ENCODE assay signal across 14 cellular contexts in genomic region chr15:38702178-38702912, GRCh38.
DNase-seq lines count a peak whose midpoint lies in the region; ATAC-seq, FAIRE-seq and TF ChIP-seq lines count a peak whose summit lies in the region.
"Had no signal": no experiment of that assay in that cellular context is flagged by ENCODE, and none has a peak within 500 bp of the region (broad histone marks: within the 10 kb centered on the region; RNA-seq: fewer than 3 reads in every experiment).

No MANE protein-coding gene starts in this region.

- TF ChIP-seq POLR2A in HepG2 (IDR thresholded peaks at IDR 0.05; ENCODE audit: insufficient read depth in 1 of 2, low read depth in 2 of 2, low read length in 2 of 2): no peak

- H3K27ac ChIP-seq in VCaP (peak overlapping the region; percentile 67), HepG2 (ENCODE audit: extremely low read length, insufficient read depth, low read length) (no peak overlapping the region), brain microvascular endothelial cell (no peak overlapping the region)
- H3K27ac ChIP-seq: KMS-11, tibial nerve had no signal

- POLR2A ChIA-PET in Caco-2 (lab: Charles Lee) (no interaction called here), HepG2 (lab: Yijun Ruan, JAX) (no interaction called here)

- TF ChIP-seq CTCF in Caco-2 (IDR thresholded peaks at IDR 0.05; ENCODE audit: insufficient read depth in 1 of 2, low read depth in 1 of 2, low read length in 1 of 2, severe bottlenecking in 1 of 2, unreplicated experiment in 1 of 2) (no peak), VCaP (conservative IDR thresholded peaks at IDR 0.05) (no peak), HepG2 (CRISPR knock-in tag; IDR thresholded peaks at IDR 0.05) (no peak), brain microvascular endothelial cell (IDR thresholded peaks at IDR 0.05; ENCODE audit: low read depth, low read length, missing control alignments) (no peak)

- no peaks in the 10 kb centered on the region for H4K20me1 ChIP-seq in HepG2 (ENCODE audit: insufficient read depth, low read length)

- H3K27me3 ChIP-seq in Caco-2 (replicated peaks; ENCODE audit: control insufficient read depth, insufficient read depth, low read length) (no peaks in the 10 kb centered on the region), HepG2 (ENCODE audit: control insufficient read depth in 1 of 2, insufficient read depth in 2 of 2, low read length in 2 of 2) (peaks cover 2 to 11% of the 10 kb centered on the region in 2 experiments; a peak in 3 of 5 replicates), brain microvascular endothelial cell (replicated peaks) (no peaks in the 10 kb centered on the region)
- H3K27me3 ChIP-seq: tibial nerve had no signal

- no peaks in the 10 kb centered on the region for H3K9me3 Mint-ChIP-seq in Caco-2 (ENCODE audit: unreplicated experiment)
- H3K9me3 Mint-ChIP-seq: activated naive CD4-positive, alpha-beta T cell treated with anti-CD3 and anti-CD28 coated beads, Interleukin-2, amount 50 U/mL, for 72 hours; T-helper 1 cell treated with Interleukin-12 subunit alpha and Interleukin-12 subunit beta and Interleukin-4 antibody, amounts not matched to agents 30 μg/mL and 1 μg/mL, for 36 hours had no signal

- H3K4me2 ChIP-seq in HepG2 (ENCODE audit: low read depth, low read length): no peak overlapping the region
- H3K4me2 ChIP-seq: KMS-11 had no signal

- no peaks in the 10 kb centered on the region for H3K79me2 ChIP-seq in HepG2 (ENCODE audit: insufficient read depth, low read length)

- H3K4me1 ChIP-seq in Caco-2 (peaks cover 23% of the 10 kb centered on the region), HepG2 (ENCODE audit: insufficient read depth, low read length) (peaks cover 13% of the 10 kb centered on the region)
- H3K4me1 ChIP-seq: tibial nerve had no signal

- H3K27me3 Mint-ChIP-seq in Caco-2 (ENCODE audit: insufficient read depth, unreplicated experiment): no peaks in the 10 kb centered on the region

- peaks cover 3% of the 10 kb centered on the region; the same call in 1 of the 2 replicates for H3K9me3 ChIP-seq in Caco-2
- no peaks in the 10 kb centered on the region for H3K9me3 ChIP-seq in HepG2 (ENCODE audit: low read length)
- H3K9me3 ChIP-seq: tibial nerve had no signal

- 12% methylated on average over 3 of the region's 3 CpGs for WGBS in HepG2 (ENCODE audit: low lambda C conversion rate)

- peak overlapping the region; percentile 35 for H3K27ac Mint-ChIP-seq in Caco-2 (ENCODE audit: unreplicated experiment)
- H3K27ac Mint-ChIP-seq: activated naive CD4-positive, alpha-beta T cell treated with anti-CD3 and anti-CD28 coated beads, Interleukin-2, amount 50 U/mL, for 72 hours; T-helper 1 cell treated with Interleukin-12 subunit alpha and Interleukin-12 subunit beta and Interleukin-4 antibody, amounts not matched to agents 30 μg/mL and 1 μg/mL, for 36 hours had no signal

- peaks cover 26% of the 10 kb centered on the region for H3K4me1 Mint-ChIP-seq in Caco-2 (ENCODE audit: low read depth, unreplicated experiment)

- in situ Hi-C loops in HepG2 (cut with HindIII; ENCODE audit: extremely low pct_ligation_motif_present, low pct_unique_long_range_greater_than_20kb) (no loop called here), brain microvascular endothelial cell (cut with HindIII; ENCODE audit: low pct_ligation_motif_present, low sequenced_read_pairs) (no loop called here)

- no peaks in the 10 kb centered on the region for H3K36me3 Mint-ChIP-seq in Caco-2 (ENCODE audit: insufficient read depth, unreplicated experiment)
- H3K36me3 Mint-ChIP-seq: activated naive CD4-positive, alpha-beta T cell treated with anti-CD3 and anti-CD28 coated beads, Interleukin-2, amount 50 U/mL, for 72 hours had no signal

- no peaks in the 10 kb centered on the region for H3K36me3 ChIP-seq in Caco-2 (ENCODE audit: control insufficient read depth, insufficient read depth, low read length)
- H3K36me3 ChIP-seq in HepG2 (replicated peaks in 1 of 2; ENCODE audit: control insufficient read depth in 1 of 2, insufficient read depth in 2 of 2, low read length in 2 of 2): no peaks in the 10 kb centered on the region
- no peaks in the 10 kb centered on the region for H3K36me3 ChIP-seq in brain microvascular endothelial cell (replicated peaks)
- H3K36me3 ChIP-seq: tibial nerve had no signal

- BruUV-seq in Caco-2 (replicated peaks; lab: Mats Ljungman, UMichigan) (no TSS peak), HepG2 (replicated peaks; lab: Mats Ljungman, UMichigan) (no TSS peak)

- TF ChIP-seq EP300 in HepG2 (IDR thresholded peaks at IDR 0.05; ENCODE audit: low read depth in 2 of 2, low read length in 2 of 2) (no peak), HepG2 (CRISPR knock-in tag; IDR thresholded peaks at IDR 0.05; ENCODE audit: borderline replicate concordance) (no peak)

- H2AFZ ChIP-seq in HepG2 (ENCODE audit: low read length): no peak overlapping the region

- CTCF ChIA-PET in Caco-2 (lab: Charles Lee): interaction anchor here (0.6 to 1.5 kb wide), 6 partner anchors 12 to 878 kb away, joined by 3 to 8 read pairs (median 5); partner anchors contain the start of genes RASGRP1 and THBS1
- CTCF ChIA-PET in HepG2 (lab: Yijun Ruan, JAX; ENCODE audit: low intra/inter-chr PET ratio, low total read pairs): no interaction called here

- intact Hi-C loops in Caco-2 (cut with micrococcal nuclease; ENCODE audit: unreplicated experiment) (loop anchor here (10.0 kb wide), 1 partner anchor 452 kb away; no protein-coding TSS in a partner anchor), HepG2 (cut with micrococcal nuclease; ENCODE audit: unreplicated experiment) (loop anchor here (10.0 kb wide), 1 partner anchor 162 kb away; no protein-coding TSS in a partner anchor)

- peak overlapping the region; percentile 61 for H3K4me3 Mint-ChIP-seq in Caco-2 (ENCODE audit: unreplicated experiment)
- H3K4me3 Mint-ChIP-seq: T-helper 1 cell treated with Interleukin-12 subunit alpha and Interleukin-12 subunit beta and Interleukin-4 antibody, amounts not matched to agents 30 μg/mL and 1 μg/mL, for 36 hours had no signal

- TF ChIP-seq RAD21 in HepG2 (CRISPR knock-in tag; IDR thresholded peaks at IDR 0.05): no peak

- DNase-seq in Caco-2 (peak; percentile 75 to 86), NCI-H2081 treated with DMSO at 0.1 percent for 48 hours (lab: John Stamatoyannopoulos, UW) (peak; percentile 35), HepG2 (ENCODE audit: low spot score) (peak; percentile 44), H4 (ENCODE audit: low spot score) (no peak), brain microvascular endothelial cell (no peak), NCI-H2107 treated with DMSO at 0.1 percent for 48 hours (lab: John Stamatoyannopoulos, UW; ENCODE audit: unreplicated experiment) (no peak)
- DNase-seq: AML-193, H7 had no signal

- no peak overlapping the region for H3K4me3 ChIP-seq in Caco-2 (ENCODE audit: low read depth, low read length)
- H3K4me3 ChIP-seq in HepG2 (replicated peaks in 1 of 3; ENCODE audit: insufficient read depth in 1 of 3, low read depth in 2 of 3, low read length in 3 of 3): no peak overlapping the region
- no peak overlapping the region for H3K4me3 ChIP-seq in brain microvascular endothelial cell (ENCODE audit: low read depth, low read length)
- H3K4me3 ChIP-seq: tibial nerve had no signal

- ATAC-seq in HepG2 (peak; percentile 37; the same call in 1 of the 3 replicates), GM19035 (IDR thresholded peaks at IDR 0.05; ENCODE audit: unreplicated experiment) (no peak)
- ATAC-seq: activated naive CD4-positive, alpha-beta T cell treated with anti-CD3 and anti-CD28 coated beads, Interleukin-2, amount 50 U/mL, for 72 hours had no signal

- H3K9ac ChIP-seq in HepG2 (ENCODE audit: insufficient read depth, low read depth, low read length): no peak overlapping the region
- H3K9ac ChIP-seq: KMS-11 had no signal

- no peak for FAIRE-seq in HepG2 (lab: Jason Lieb, UNC)

TF ChIP-seq in HepG2, 621 proteins besides CTCF, POLR2A, EP300 and RAD21 (continues in another document):
- TF ChIP-seq ZNF790 (CRISPR knock-in tag; IDR thresholded peaks at IDR 0.05; ENCODE audit: borderline replicate concordance) (no peak), ZNF441 (CRISPR knock-in tag; IDR thresholded peaks at IDR 0.05; ENCODE audit: borderline replicate concordance) (no peak), ATF1 (CRISPR knock-in tag; IDR thresholded peaks at IDR 0.05) (no peak), RCOR2 (CRISPR knock-in tag; IDR thresholded peaks at IDR 0.05) (no peak), EED (CRISPR knock-in tag; IDR thresholded peaks at IDR 0.05) (no peak), SP2 (CRISPR knock-in tag; IDR thresholded peaks at IDR 0.05) (no peak), ELF1 (CRISPR knock-in tag; IDR thresholded peaks at IDR 0.05) (no peak), ZNF569 (CRISPR knock-in tag; IDR thresholded peaks at IDR 0.05; ENCODE audit: borderline replicate concordance) (no peak), ZBTB1 (CRISPR knock-in tag; IDR thresholded peaks at IDR 0.05; ENCODE audit: borderline replicate concordance) (no peak), ZSCAN31 (CRISPR knock-in tag; IDR thresholded peaks at IDR 0.05; ENCODE audit: low read depth) (no peak), ZNF598 (CRISPR knock-in tag; IDR thresholded peaks at IDR 0.05; ENCODE audit: borderline replicate concordance) (no peak), HNF4A (CRISPR knock-in tag; IDR thresholded peaks at IDR 0.05) (peak; percentile 33; the same call in 1 of the 2 replicates)
- TF ChIP-seq, protein P1, sequence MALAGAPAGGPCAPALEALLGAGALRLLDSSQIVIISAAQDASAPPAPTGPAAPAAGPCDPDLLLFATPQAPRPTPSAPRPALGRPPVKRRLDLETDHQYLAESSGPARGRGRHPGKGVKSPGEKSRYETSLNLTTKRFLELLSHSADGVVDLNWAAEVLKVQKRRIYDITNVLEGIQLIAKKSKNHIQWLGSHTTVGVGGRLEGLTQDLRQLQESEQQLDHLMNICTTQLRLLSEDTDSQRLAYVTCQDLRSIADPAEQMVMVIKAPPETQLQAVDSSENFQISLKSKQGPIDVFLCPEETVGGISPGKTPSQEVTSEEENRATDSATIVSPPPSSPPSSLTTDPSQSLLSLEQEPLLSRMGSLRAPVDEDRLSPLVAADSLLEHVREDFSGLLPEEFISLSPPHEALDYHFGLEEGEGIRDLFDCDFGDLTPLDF (CRISPR knock-in tag; IDR thresholded peaks at IDR 0.05): no peak

Comparison
In these comparisons a context has a peak if more than half of its experiments do, and no peak if none do; other contexts are left out.
1. DNase-seq: peak in Caco-2 (2 of 2), NCI-H2081 treated with DMSO at 0.1 percent for 48 hours (single experiment) and HepG2 (single experiment); none in H4 (single experiment), brain microvascular endothelial cell (single experiment) and NCI-H2107 treated with DMSO at 0.1 percent for 48 hours (single experiment).